21 cellular contexts compared by ENCODE assay signal in genomic region chr7:98305951-98306535, GRCh38. TPM values are rescaled to one million over a fixed set of nuclear protein-coding genes. Genes with fewer than 3 reads are reported as not detected.
A peak's percentile ranks its signal among the peaks of the same experiment; 100 is the strongest.
DNase-seq lines count a peak whose midpoint lies in the region; ATAC-seq and TF ChIP-seq lines count a peak whose summit lies in the region.
"Had no signal": no experiment of that assay in that cellular context is flagged by ENCODE, and none has a peak within 500 bp of the region (broad histone marks: within the 10 kb centered on the region; RNA-seq: fewer than 3 reads in every experiment).

No MANE protein-coding gene starts in this region.

- no peak overlapping the region for H4K8ac ChIP-seq in trophoblast cell (ENCODE audit: low read depth, low read length)

- H3K4ac ChIP-seq in trophoblast cell (ENCODE audit: low read depth, low read length) = no peak overlapping the region

- H3K4me1 Mint-ChIP-seq in Calu3 (ENCODE audit: low read depth, unreplicated experiment) = no peaks in the 10 kb centered on the region
- H3K4me1 Mint-ChIP-seq: CD4-positive, alpha-beta memory T cell had no signal

- no peaks in the 10 kb centered on the region for H3K9me3 Mint-ChIP-seq in Calu3 (ENCODE audit: low read depth, unreplicated experiment)
- H3K9me3 Mint-ChIP-seq: CD4-positive, alpha-beta memory T cell had no signal

- H2AFZ ChIP-seq in SK-N-SH (ENCODE audit: low read depth) = no peak overlapping the region
- H2AFZ ChIP-seq in trophoblast cell (ENCODE audit: insufficient read depth, low read length, poor library complexity) = no peak overlapping the region
- H2AFZ ChIP-seq: PC-9 had no signal

- no peak overlapping the region for H4K91ac ChIP-seq in trophoblast cell (ENCODE audit: low read depth, low read length)

- H3K36me3 ChIP-seq in SK-N-SH (replicated peaks in 1 of 2; ENCODE audit: control insufficient read depth in 1 of 2, insufficient read depth in 2 of 2, low read length in 1 of 2) (peaks cover 0 to 10% of the 10 kb centered on the region in 2 experiments), trophoblast cell (ENCODE audit: control insufficient read depth in 1 of 2, insufficient read depth in 2 of 2, low read length in 2 of 2) (peaks cover 51 to 64% of the 10 kb centered on the region in 2 experiments), MG63 (no peaks in the 10 kb centered on the region)

- H3K14ac ChIP-seq in trophoblast cell (ENCODE audit: low read length) = no peak overlapping the region

- H4K12ac ChIP-seq in trophoblast cell (ENCODE audit: low read depth, low read length) = no peak overlapping the region

- peak overlapping the region; percentile 21 for H3K27ac Mint-ChIP-seq in Calu3 (ENCODE audit: unreplicated experiment)

- no peaks in the 10 kb centered on the region for H4K20me1 ChIP-seq in SK-N-SH (ENCODE audit: insufficient read depth)

- H3K9me2 ChIP-seq in SK-N-SH = no peaks in the 10 kb centered on the region

- H3K9me3 ChIP-seq in SK-N-SH = no peaks in the 10 kb centered on the region
- no peaks in the 10 kb centered on the region for H3K9me3 ChIP-seq in trophoblast cell (ENCODE audit: insufficient read depth, low read depth, low read length)
- no peaks in the 10 kb centered on the region for H3K9me3 ChIP-seq in MG63
- H3K9me3 ChIP-seq: BLaER1 treated with 17β-estradiol and CSF1 and Interleukin-3, amounts not matched to agents 10 nM and 100 nM had no signal

- TF ChIP-seq EP300 in SK-N-SH (IDR thresholded peaks at IDR 0.05; ENCODE audit: borderline replicate concordance in 1 of 2, low read depth in 1 of 2, low read length in 1 of 2) = peak in 1 of 2 experiments; percentile 30; a peak in 1 of 4 replicates

- H3K4me3 ChIP-seq in SK-N-SH (ENCODE audit: low read depth in 2 of 2, low read length in 1 of 2) = no peak overlapping the region
- H3K4me3 ChIP-seq in trophoblast cell (ENCODE audit: low read depth, low read length) = no peak overlapping the region
- H3K4me3 ChIP-seq in MG63 = no peak overlapping the region
- H3K4me3 ChIP-seq: BLaER1 treated with 17β-estradiol and CSF1 and Interleukin-3, amounts not matched to agents 10 nM and 100 nM; PC-9 had no signal

- TF ChIP-seq RAD21 in SK-N-SH (IDR thresholded peaks at IDR 0.05; ENCODE audit: low read length) = no peak

- no peak overlapping the region for H2BK12ac ChIP-seq in trophoblast cell (ENCODE audit: low read length)

- H3K27me3 Mint-ChIP-seq in Calu3 (ENCODE audit: unreplicated experiment) = no peaks in the 10 kb centered on the region
- H3K27me3 Mint-ChIP-seq: CD4-positive, alpha-beta memory T cell had no signal

- intact Hi-C loops in Calu3 (cut with micrococcal nuclease; ENCODE audit: unreplicated experiment) (no loop called here), left colon (cut with DNase I, micrococcal nuclease) (no loop called here)

- H3K4me2 ChIP-seq in SK-N-SH (no peak overlapping the region), trophoblast cell (ENCODE audit: low read length) (no peak overlapping the region)
- H3K4me2 ChIP-seq: BLaER1 treated with 17β-estradiol and CSF1 and Interleukin-3, amounts not matched to agents 10 nM and 100 nM; PC-9 had no signal

- 83% methylated on average over 22 of the region's 22 CpGs for WGBS in SK-N-SH (ENCODE audit: low lambda C conversion rate)
- no CpG with 5 or more reads among the region's 22 CpGs for WGBS in trophoblast cell (ENCODE audit: extremely low coverage, insufficient coverage, insufficient read length)

- H3K79me2 ChIP-seq in SK-N-SH (ENCODE audit: insufficient read depth) (no peaks in the 10 kb centered on the region), trophoblast cell (ENCODE audit: control insufficient read depth, insufficient read depth, low read length, poor library complexity) (no peaks in the 10 kb centered on the region)

- no peak overlapping the region for H3K18ac ChIP-seq in trophoblast cell (ENCODE audit: low read length)

- POLR2A ChIA-PET in SK-N-SH (lab: Yijun Ruan, JAX) = no interaction called here

- peaks cover 5% of the 10 kb centered on the region for H3K79me1 ChIP-seq in trophoblast cell (ENCODE audit: low read length)

- DNase-seq in Calu3 = no peak
- peak; percentile 67 for DNase-seq in SK-N-SH
- no peak for DNase-seq in left colon
- DNase-seq in trophoblast cell = no peak
- DNase-seq in activated CD4-positive, CD25-positive, alpha-beta regulatory T cell (lab: John Stamatoyannopoulos, UW) = no peak
- DNase-seq in MG63 = no peak
- DNase-seq: CD4-positive, alpha-beta memory T cell; DMS153; GDM1; KG1; NCI-H1105 treated with DMSO at 0.1 percent for 48 hours; NCI-H2029 treated with DMSO at 0.1 percent for 48 hours; NCI-H226; NCI-H510A treated with DMSO at 0.1 percent for 48 hours; NCI-H748 treated with DMSO at 0.1 percent for 48 hours; PC-9; RPMI8226; SHP77 treated with DMSO at 0.1 percent for 48 hours had no signal

- H3K27ac ChIP-seq in SK-N-SH (ENCODE audit: low read depth in 2 of 2, low read length in 1 of 2) (no peak overlapping the region), trophoblast cell (ENCODE audit: low read depth, low read length) (no peak overlapping the region)
- H3K27ac ChIP-seq: BLaER1 treated with 17β-estradiol and CSF1 and Interleukin-3, amounts not matched to agents 10 nM and 100 nM; PC-9 had no signal

- H3K27me3 ChIP-seq in SK-N-SH (ENCODE audit: insufficient read depth) (no peaks in the 10 kb centered on the region), trophoblast cell (ENCODE audit: insufficient read depth, low read length) (no peaks in the 10 kb centered on the region), MG63 (no peaks in the 10 kb centered on the region)
- H3K27me3 ChIP-seq: BLaER1 treated with 17β-estradiol and CSF1 and Interleukin-3, amounts not matched to agents 10 nM and 100 nM had no signal

- no peak overlapping the region for H3K4me3 Mint-ChIP-seq in Calu3 (ENCODE audit: low read depth, unreplicated experiment)
- H3K4me3 Mint-ChIP-seq: CD4-positive, alpha-beta memory T cell had no signal

- no peak overlapping the region for H3K23ac ChIP-seq in trophoblast cell (ENCODE audit: low read length)

- peak; percentile 11 for ATAC-seq in left colon
- no peak for ATAC-seq in HG02642 (IDR thresholded peaks at IDR 0.05; ENCODE audit: poor library complexity, unreplicated experiment)
- ATAC-seq: HCT116 had no signal

- CTCF ChIA-PET in Calu3 (lab: Charles Lee) (no interaction called here), SK-N-SH (lab: Yijun Ruan, JAX) (interaction anchor here (0.7 to 3.5 kb wide), 8 partner anchors 12 to 115 kb away, joined by 3 to 15 read pairs (median 4); partner anchors contain the start of gene BAIAP2L1)

- no peak overlapping the region for H2AK5ac ChIP-seq in trophoblast cell (ENCODE audit: low read length)

- peaks cover 51% of the 10 kb centered on the region for H3K36me3 Mint-ChIP-seq in Calu3 (ENCODE audit: insufficient read depth, unreplicated experiment)

- peak overlapping the region; percentile 4 for H2BK5ac ChIP-seq in trophoblast cell (ENCODE audit: low read depth, low read length, poor library complexity)

- H3K9ac ChIP-seq in SK-N-SH (no peak overlapping the region), trophoblast cell (ENCODE audit: low read length) (no peak overlapping the region)
- H3K9ac ChIP-seq: BLaER1 treated with 17β-estradiol and CSF1 and Interleukin-3, amounts not matched to agents 10 nM and 100 nM had no signal

- H3K4me1 ChIP-seq in SK-N-SH (ENCODE audit: control insufficient read depth in 1 of 2, insufficient read depth in 2 of 2, low read depth in 1 of 2, low read length in 1 of 2) = peaks cover 0 to 7% of the 10 kb centered on the region in 2 experiments; a peak in 1 of 4 replicates
- H3K4me1 ChIP-seq in trophoblast cell (ENCODE audit: control insufficient read depth in 1 of 2, insufficient read depth in 2 of 2, low read length in 2 of 2) = peaks cover 20 to 27% of the 10 kb centered on the region in 2 experiments

- no peak for TF ChIP-seq CTCF in Calu3 (IDR thresholded peaks at IDR 0.05; ENCODE audit: unreplicated experiment)
- TF ChIP-seq CTCF in SK-N-SH (IDR thresholded peaks at IDR 0.05) = no peak

- H2BK120ac ChIP-seq in trophoblast cell (ENCODE audit: insufficient read depth, low read length, poor library complexity) = no peak overlapping the region

- no TSS peak for BruUV-seq in Calu3 (replicated peaks; lab: Mats Ljungman, UMichigan)

- no peaks in the 10 kb centered on the region for H3F3A ChIP-seq in SK-N-SH (replicated peaks; ENCODE audit: insufficient read depth)

TF ChIP-seq in SK-N-SH, 30 proteins besides CTCF, POLR2A, EP300 and RAD21:
- TF ChIP-seq GATA2 (CRISPR knock-in tag; IDR thresholded peaks at IDR 0.05) (peak; percentile 89), RCOR1 (IDR thresholded peaks at IDR 0.05; ENCODE audit: low read length) (no peak), GABPA (IDR thresholded peaks at IDR 0.05; ENCODE audit: low read depth) (no peak)

RNA-seq across cellular contexts. Expression of gene BRI3, which starts 24.6 kb away (rescaled TPM):
- 101 and 124 TPM in 2 replicates for total RNA-seq in Calu3 (2022)
- 108 and 128 TPM in 2 replicates for polyA plus RNA-seq in SK-N-SH (2012; rRNA removed)
- 138 and 139 TPM in 2 replicates for polyA plus RNA-seq in SK-N-SH (2012; cell fraction: cytosol; rRNA removed)
- polyA plus RNA-seq in SK-N-SH (2012; cell fraction: nucleus; rRNA removed) = 49.3 and 55.5 TPM in 2 replicates
- total RNA-seq in left colon = 100 to 1,000 TPM; 193 to 210 TPM
- polyA plus RNA-seq in trophoblast cell (2013) = 402 and 424 TPM in 2 replicates
- 12.5 and 37.3 TPM in 2 replicates for total RNA-seq in MG63 (2014; rRNA removed; shearing (Covaris generic); ENCODE audit: low replicate concordance)

RNA-seq across cellular contexts. Expression of gene TECPR1, which starts 54.0 kb away (rescaled TPM):
- 12.9 and 13.2 TPM in 2 replicates for total RNA-seq in Calu3 (2022)
- polyA plus RNA-seq in SK-N-SH (2012; rRNA removed) = 6.6 and 6.8 TPM in 2 replicates
- 3.3 and 4.3 TPM in 2 replicates for polyA plus RNA-seq in SK-N-SH (2012; cell fraction: cytosol; rRNA removed)
- polyA plus RNA-seq in SK-N-SH (2012; cell fraction: nucleus; rRNA removed) = 26.3 and 41.0 TPM in 2 replicates
- 10 to 100 TPM; 39.7 to 45.2 TPM for total RNA-seq in left colon
- 4.5 and 4.7 TPM in 2 replicates for polyA plus RNA-seq in trophoblast cell (2013)
- 4.8 and 9.5 TPM in 2 replicates for total RNA-seq in MG63 (2014; rRNA removed; shearing (Covaris generic); ENCODE audit: low replicate concordance)
